Comparison of ENCODE assay signal across 8 cellular contexts in genomic region chr4:17809667-17810066, GRCh38. TPM values are rescaled to one million over a fixed set of nuclear protein-coding genes. Genes with fewer than 3 reads are reported as not detected.
DNase-seq lines count a peak whose midpoint lies in the region; ATAC-seq and TF ChIP-seq lines count a peak whose summit lies in the region.

No MANE protein-coding gene starts in this region.

- H3K27me3 ChIP-seq in CD4-positive, CD25-positive, alpha-beta regulatory T cell (ENCODE audit: control insufficient read depth, insufficient read depth, low read length), result no peaks in the 10 kb centered on the region
- H3K27me3 ChIP-seq in NT2/D1 (ENCODE audit: insufficient read depth, insufficient read length) (no peaks in the 10 kb centered on the region), neural progenitor cell (no peaks in the 10 kb centered on the region)

- no peak for ATAC-seq in CD4-positive, CD25-positive, alpha-beta regulatory T cell (ENCODE audit: low read depth in 2 of 2)
- ATAC-seq in effector memory CD8-positive, alpha-beta T cell (replicated peaks), result no peak

- no peaks in the 10 kb centered on the region for H3K9me3 Mint-ChIP-seq in CD4-positive, CD25-positive, alpha-beta regulatory T cell
- no peaks in the 10 kb centered on the region for H3K9me3 Mint-ChIP-seq in effector memory CD8-positive, alpha-beta T cell
- H3K9me3 Mint-ChIP-seq in neural progenitor cell, result no peaks in the 10 kb centered on the region

- peaks cover 67% of the 10 kb centered on the region for H3K4me1 ChIP-seq in CD4-positive, CD25-positive, alpha-beta regulatory T cell (ENCODE audit: control insufficient read depth, insufficient read depth, low read length, poor library complexity, severe bottlenecking)
- H3K4me1 ChIP-seq in NT2/D1 (ENCODE audit: insufficient read depth, insufficient read length) (no peaks in the 10 kb centered on the region), neural progenitor cell (peaks cover 40% of the 10 kb centered on the region)

- peak overlapping the region; percentile 96 for H3K27ac ChIP-seq in CD4-positive, CD25-positive, alpha-beta regulatory T cell (ENCODE audit: insufficient read depth, low read length, poor library complexity, severe bottlenecking)
- no peak overlapping the region for H3K27ac ChIP-seq in neural progenitor cell

- peak in 2 of 3 donors; percentile 11 to 20 for DNase-seq in CD4-positive, CD25-positive, alpha-beta regulatory T cell
- DNase-seq in NT2/D1 (ENCODE audit: low read depth, low spot score) (no peak), neural progenitor cell (ENCODE audit: low spot score) (no peak), NCI-H510A (lab: John Stamatoyannopoulos, UW) (no peak), NCI-H1930 (lab: John Stamatoyannopoulos, UW) (no peak), GDM1 (lab: John Stamatoyannopoulos, UW) (no peak), NCI-H510A treated with DMSO at 0.1 percent for 48 hours (lab: John Stamatoyannopoulos, UW) (no peak)
- DNase-seq in effector memory CD8-positive, alpha-beta T cell, result no peak

- no peaks in the 10 kb centered on the region for H3K27me3 Mint-ChIP-seq in CD4-positive, CD25-positive, alpha-beta regulatory T cell
- no peaks in the 10 kb centered on the region for H3K27me3 Mint-ChIP-seq in effector memory CD8-positive, alpha-beta T cell
- H3K27me3 Mint-ChIP-seq in neural progenitor cell (ENCODE audit: insufficient read depth, low read depth), result no peaks in the 10 kb centered on the region

- peak overlapping the region; percentile 93 for H3K4me3 ChIP-seq in CD4-positive, CD25-positive, alpha-beta regulatory T cell (ENCODE audit: low read depth, low read length)
- peak overlapping the region; percentile 92 for H3K4me3 ChIP-seq in NT2/D1 (ENCODE audit: insufficient read length, low read depth)
- H3K4me3 ChIP-seq in neural progenitor cell, result peak overlapping the region; percentile 98

- H3K27ac Mint-ChIP-seq in CD4-positive, CD25-positive, alpha-beta regulatory T cell, result peak overlapping the region; percentile 98 to 100 (median 98)
- H3K27ac Mint-ChIP-seq in effector memory CD8-positive, alpha-beta T cell, result peak overlapping the region; percentile 97 to 98
- peak overlapping the region; percentile 15 for H3K27ac Mint-ChIP-seq in neural progenitor cell

- no peaks in the 10 kb centered on the region for H3F3A ChIP-seq in neural progenitor cell (ENCODE audit: low read depth)

- peaks cover 6% of the 10 kb centered on the region for H3K36me3 Mint-ChIP-seq in CD4-positive, CD25-positive, alpha-beta regulatory T cell
- peaks cover 19% of the 10 kb centered on the region for H3K36me3 Mint-ChIP-seq in effector memory CD8-positive, alpha-beta T cell (ENCODE audit: insufficient read depth)
- peaks cover 10% of the 10 kb centered on the region for H3K36me3 Mint-ChIP-seq in neural progenitor cell

- no peak overlapping the region for H2AFZ ChIP-seq in neural progenitor cell (replicated peaks)

- H3K9ac ChIP-seq in NT2/D1 (ENCODE audit: insufficient read length, low read depth) (peak overlapping the region; percentile 95), neural progenitor cell (peak overlapping the region; percentile 97)

- TF ChIP-seq CTCF in neural progenitor cell (IDR thresholded peaks at IDR 0.05), result no peak

- no peaks in the 10 kb centered on the region for H3K9me3 ChIP-seq in CD4-positive, CD25-positive, alpha-beta regulatory T cell (ENCODE audit: control insufficient read depth in 2 of 2, low read length in 2 of 2)
- H3K9me3 ChIP-seq in NT2/D1 (ENCODE audit: insufficient read depth, low read length) (no peaks in the 10 kb centered on the region), neural progenitor cell (ENCODE audit: low read depth) (no peaks in the 10 kb centered on the region)

- H3K4me1 Mint-ChIP-seq in CD4-positive, CD25-positive, alpha-beta regulatory T cell, result peaks cover 37 to 75% (median 41%) of the 10 kb centered on the region in 4 donors
- H3K4me1 Mint-ChIP-seq in effector memory CD8-positive, alpha-beta T cell (ENCODE audit: low read depth in 2 of 2), result peaks cover 36 to 64% of the 10 kb centered on the region in 2 donors
- H3K4me1 Mint-ChIP-seq in neural progenitor cell, result peaks cover 42% of the 10 kb centered on the region

- peaks cover 77% of the 10 kb centered on the region for H4K20me1 ChIP-seq in neural progenitor cell (ENCODE audit: low read depth)

- peaks cover 3% of the 10 kb centered on the region for H3K36me3 ChIP-seq in CD4-positive, CD25-positive, alpha-beta regulatory T cell (ENCODE audit: control insufficient read depth, insufficient read depth, low read length)
- H3K36me3 ChIP-seq in NT2/D1 (ENCODE audit: insufficient read depth, insufficient read length, low read length), result peaks cover 76% of the 10 kb centered on the region
- peaks cover 22% of the 10 kb centered on the region for H3K36me3 ChIP-seq in neural progenitor cell

- H3K79me2 ChIP-seq in neural progenitor cell (ENCODE audit: low read depth), result peaks cover 100% of the 10 kb centered on the region

- H3K4me3 Mint-ChIP-seq in CD4-positive, CD25-positive, alpha-beta regulatory T cell, result peak overlapping the region; percentile 93 to 99 (median 97)
- peak overlapping the region; percentile 90 to 93 for H3K4me3 Mint-ChIP-seq in effector memory CD8-positive, alpha-beta T cell
- H3K4me3 Mint-ChIP-seq in neural progenitor cell, result peak overlapping the region; percentile 95

- H3K4me2 ChIP-seq in neural progenitor cell, result peak overlapping the region; percentile 97

RNA-seq across cellular contexts. Expression of gene DCAF16, which starts 0.9 kb away (rescaled TPM):
- 82.3 TPM for total RNA-seq in CD4-positive, CD25-positive, alpha-beta regulatory T cell
- polyA plus RNA-seq in CD4-positive, CD25-positive, alpha-beta regulatory T cell, result 10 to 100 TPM; 16.8 to 28.4 (median 17.7) TPM
- 65.7 and 75.8 TPM in 2 replicates for total RNA-seq in neural progenitor cell (ENCODE audit: low replicate concordance)

RNA-seq across cellular contexts. Expression of gene NCAPG, which starts 1.1 kb away (rescaled TPM):
- 1.8 TPM for total RNA-seq in CD4-positive, CD25-positive, alpha-beta regulatory T cell
- 1 to 10 TPM; 1.0 to 4.5 (median 2.6) TPM for polyA plus RNA-seq in CD4-positive, CD25-positive, alpha-beta regulatory T cell
- 132 and 211 TPM in 2 replicates for total RNA-seq in neural progenitor cell (ENCODE audit: low replicate concordance)

RNA-seq across cellular contexts. Expression of gene FAM184B, which starts 28.2 kb away (rescaled TPM):
- not detected for total RNA-seq in CD4-positive, CD25-positive, alpha-beta regulatory T cell
- polyA plus RNA-seq in CD4-positive, CD25-positive, alpha-beta regulatory T cell, result under 1 TPM in 1 of 4 donors, not detected in 3; 0.03 TPM
- total RNA-seq in neural progenitor cell (ENCODE audit: low replicate concordance), result 0.03 TPM in 1 of 2 replicates, not detected in the other

Comparison
In these comparisons a context has a peak if more than half of its experiments do, and no peak if none do; other contexts are left out.
1. DNase-seq: peak in CD4-positive, CD25-positive, alpha-beta regulatory T cell (2 of 3); none in NT2/D1 (single experiment), effector memory CD8-positive, alpha-beta T cell (0 of 3), neural progenitor cell (single experiment), NCI-H510A (single experiment), NCI-H1930 (0 of 2), GDM1 (single experiment) and NCI-H510A treated with DMSO at 0.1 percent for 48 hours (single experiment).
2. H3K27ac Mint-ChIP-seq: peak in every context shown above with its lines; median percentile 98 in CD4-positive, CD25-positive, alpha-beta regulatory T cell; 98 in effector memory CD8-positive, alpha-beta T cell; 15 in neural progenitor cell.
3. RNA of gene NCAPG, which starts 1.1 kb away (total RNA-seq): 132 to 211 TPM in neural progenitor cell; 1.8 TPM in CD4-positive, CD25-positive, alpha-beta regulatory T cell (single experiment); every median in the first group is over 10 times any median in the second.
4. Peak in every context shown above with its lines, with median percentiles within 50 percentile points of each other: H3K4me3 ChIP-seq and H3K4me3 Mint-ChIP-seq.